ENCODE assay signal across 9 cellular contexts in genomic region chr6:125310994-125311649, GRCh38. TPM values are rescaled to one million over a fixed set of nuclear protein-coding genes. Genes with fewer than 3 reads are reported as not detected.
DNase-seq lines count a peak whose midpoint lies in the region; ATAC-seq and TF ChIP-seq lines count a peak whose summit lies in the region.
"Had no signal": no experiment of that assay in that cellular context is flagged by ENCODE, and none has a peak within 500 bp of the region (broad histone marks: within the 10 kb centered on the region; RNA-seq: fewer than 3 reads in every experiment).

No MANE protein-coding gene starts in this region.

- no peaks in the 10 kb centered on the region for H3K36me3 Mint-ChIP-seq in activated CD4-positive, alpha-beta T cell treated with anti-CD3 and anti-CD28 coated beads, Interleukin-2, amount 10 ng/mL, durations not matched to agents 24 days and 14 days (ENCODE audit: low read depth)
- H3K36me3 Mint-ChIP-seq in GM23338 (ENCODE audit: low read depth) = no peaks in the 10 kb centered on the region

- no peaks in the 10 kb centered on the region for H3K79me2 ChIP-seq in GM23338 (replicated peaks; ENCODE audit: insufficient read depth)
- no peaks in the 10 kb centered on the region for H3K79me2 ChIP-seq in OCI-LY1 (ENCODE audit: insufficient read depth, low read length)

- H3K4me1 ChIP-seq in GM23338 (ENCODE audit: insufficient read depth) = peaks cover 6% of the 10 kb centered on the region; the same call in 1 of the 2 replicates
- H3K4me1 ChIP-seq in OCI-LY1 (ENCODE audit: insufficient read depth, low read length, severe bottlenecking) = peaks cover 26% of the 10 kb centered on the region
- peaks cover 0 to 34% (median 8%) of the 10 kb centered on the region in 4 donors for H3K4me1 ChIP-seq in right lobe of liver
- H3K4me1 ChIP-seq in uterus = no peaks in the 10 kb centered on the region

- peak; percentile 74 for DNase-seq in activated CD4-positive, alpha-beta T cell treated with anti-CD3 and anti-CD28 coated beads, Interleukin-2, amount 10 ng/mL, durations not matched to agents 24 days and 14 days
- no peak for DNase-seq in activated CD4-positive, alpha-beta T cell treated with anti-CD3 and anti-CD28 coated beads, Interleukin-2, amount 50 U/mL, for 48 hours
- DNase-seq in GM23338 (ENCODE audit: low spot score) = peak; percentile 86
- DNase-seq in KBM-7 = peak; percentile 78
- DNase-seq in choroid plexus epithelial cell (ENCODE audit: low read depth) = peak; percentile 85
- no peak for DNase-seq in right lobe of liver
- DNase-seq in uterus = no peak

- no peaks in the 10 kb centered on the region for H3F3A ChIP-seq in GM23338 (replicated peaks; ENCODE audit: low read depth)
- no peaks in the 10 kb centered on the region for H3F3A ChIP-seq in OCI-LY1 (ENCODE audit: insufficient read depth, low read length)

- no peak overlapping the region for H3K9ac ChIP-seq in OCI-LY1 (ENCODE audit: low read length)

- TF ChIP-seq CTCF in GM23338 (conservative IDR thresholded peaks at IDR 0.05; ENCODE audit: low read depth in 2 of 2) = peak; percentile 83 to 92
- TF ChIP-seq CTCF in OCI-LY1 (IDR thresholded peaks at IDR 0.05; ENCODE audit: low read length) = peak; percentile 80
- peak; percentile 71 for TF ChIP-seq CTCF in choroid plexus epithelial cell (conservative IDR thresholded peaks at IDR 0.05; ENCODE audit: low read depth, low read length)
- peak; percentile 77 to 90 (median 84) for TF ChIP-seq CTCF in right lobe of liver (IDR thresholded peaks at IDR 0.05)
- TF ChIP-seq CTCF in uterus (IDR thresholded peaks at IDR 0.05) = peak; percentile 66 to 85 (median 76)

- no peak overlapping the region for H3K27ac Mint-ChIP-seq in activated CD4-positive, alpha-beta T cell treated with anti-CD3 and anti-CD28 coated beads, Interleukin-2, amount 10 ng/mL, durations not matched to agents 24 days and 14 days
- no peak overlapping the region for H3K27ac Mint-ChIP-seq in GM23338

- H3K27me3 Mint-ChIP-seq in activated CD4-positive, alpha-beta T cell treated with anti-CD3 and anti-CD28 coated beads, Interleukin-2, amount 10 ng/mL, durations not matched to agents 24 days and 14 days = peaks cover 26% of the 10 kb centered on the region
- H3K27me3 Mint-ChIP-seq in GM23338 (ENCODE audit: insufficient read depth, low read depth, poor library complexity) = no peaks in the 10 kb centered on the region

- in situ Hi-C loops in KBM-7 (cut with MboI; ENCODE audit: low pct_unique_long_range_greater_than_20kb, low sequenced_read_pairs) = loop anchor here (10.0 kb wide), 1 partner anchor 454 kb away; no protein-coding TSS in a partner anchor

- intact Hi-C loops in activated CD4-positive, alpha-beta T cell treated with anti-CD3 and anti-CD28 coated beads, Interleukin-2, amount 10 ng/mL, durations not matched to agents 24 days and 14 days (cut with micrococcal nuclease) = loop anchor here (1.0 to 10.0 kb wide), 4 partner anchors 442 to 1814 kb away; no protein-coding TSS in a partner anchor
- intact Hi-C loops in right lobe of liver (cut with DNase I) (loop anchor here (10.0 kb wide), 1 partner anchor 454 kb away; no protein-coding TSS in a partner anchor), uterus (cut with DNase I; ENCODE audit: low total_unique reads) (loop anchor here (5.0 kb wide), 1 partner anchor 456 kb away; no protein-coding TSS in a partner anchor)

- H4K20me1 ChIP-seq in GM23338 (replicated peaks; ENCODE audit: insufficient read depth) = no peaks in the 10 kb centered on the region
- no peaks in the 10 kb centered on the region for H4K20me1 ChIP-seq in OCI-LY1 (ENCODE audit: insufficient read depth, low read length)

- no peak overlapping the region for H3K4me3 Mint-ChIP-seq in activated CD4-positive, alpha-beta T cell treated with anti-CD3 and anti-CD28 coated beads, Interleukin-2, amount 10 ng/mL, durations not matched to agents 24 days and 14 days
- no peak overlapping the region for H3K4me3 Mint-ChIP-seq in GM23338

- 49% methylated on average over 7 of the region's 7 CpGs for WGBS in right lobe of liver (ENCODE audit: insufficient coverage, low coverage, low lambda C conversion rate, missing lambda C conversion rate)

- H3K36me3 ChIP-seq in GM23338 (ENCODE audit: insufficient read depth) = no peaks in the 10 kb centered on the region
- H3K36me3 ChIP-seq in OCI-LY1 (ENCODE audit: insufficient read depth, low read length) = no peaks in the 10 kb centered on the region
- no peaks in the 10 kb centered on the region for H3K36me3 ChIP-seq in right lobe of liver
- no peaks in the 10 kb centered on the region for H3K36me3 ChIP-seq in uterus

- ATAC-seq in GM23338 (peak; percentile 80), right lobe of liver (peak; percentile 78 to 88 (median 80))

- H3K4me1 Mint-ChIP-seq in activated CD4-positive, alpha-beta T cell treated with anti-CD3 and anti-CD28 coated beads, Interleukin-2, amount 10 ng/mL, durations not matched to agents 24 days and 14 days = peaks cover 5% of the 10 kb centered on the region
- H3K4me1 Mint-ChIP-seq in GM23338 = peaks cover 6% of the 10 kb centered on the region

- TF ChIP-seq POLR2A in right lobe of liver (IDR thresholded peaks at IDR 0.05) (no peak), uterus (IDR thresholded peaks at IDR 0.05) (no peak)

- H3K4me3 ChIP-seq in GM23338 (no peak overlapping the region), OCI-LY1 (ENCODE audit: low read depth, low read length, poor library complexity, severe bottlenecking) (no peak overlapping the region), choroid plexus epithelial cell (ENCODE audit: low read depth, low read length) (no peak overlapping the region), right lobe of liver (no peak overlapping the region), uterus (no peak overlapping the region)

- H2AFZ ChIP-seq in GM23338 (no peak overlapping the region), OCI-LY1 (ENCODE audit: low read length) (no peak overlapping the region)

- H3K9me3 Mint-ChIP-seq in activated CD4-positive, alpha-beta T cell treated with anti-CD3 and anti-CD28 coated beads, Interleukin-2, amount 10 ng/mL, durations not matched to agents 24 days and 14 days = no peaks in the 10 kb centered on the region
- H3K9me3 Mint-ChIP-seq in GM23338 = no peaks in the 10 kb centered on the region

- H3K27ac ChIP-seq in GM23338 (ENCODE audit: low read depth) (no peak overlapping the region), OCI-LY1 (ENCODE audit: low read depth, low read length, poor library complexity, severe bottlenecking) (no peak overlapping the region), right lobe of liver (peak overlapping the region in 1 of 3 donors; percentile 55), uterus (no peak overlapping the region)
- H3K27ac ChIP-seq: epithelial cell of prostate had no signal

- H3K9me2 ChIP-seq in GM23338 (ENCODE audit: insufficient read depth) = no peaks in the 10 kb centered on the region
- no peaks in the 10 kb centered on the region for H3K9me2 ChIP-seq in OCI-LY1 (ENCODE audit: low read depth, low read length)

- H3K4me2 ChIP-seq in GM23338 (no peak overlapping the region), OCI-LY1 (ENCODE audit: low read length) (no peak overlapping the region)

- H3K9me3 ChIP-seq in OCI-LY1 (ENCODE audit: low read length) (no peaks in the 10 kb centered on the region), right lobe of liver (no peaks in the 10 kb centered on the region), uterus (no peaks in the 10 kb centered on the region)

- H3K27me3 ChIP-seq in GM23338 (ENCODE audit: insufficient read depth) (no peaks in the 10 kb centered on the region), OCI-LY1 (ENCODE audit: insufficient read depth, low read length) (no peaks in the 10 kb centered on the region), right lobe of liver (no peaks in the 10 kb centered on the region), uterus (no peaks in the 10 kb centered on the region)

TF ChIP-seq in GM23338, 12 proteins besides CTCF, POLR2A, EP300 and RAD21 (continues in another document):
- TF ChIP-seq ZNF114 (CRISPR knock-in tag; IDR thresholded peaks at IDR 0.05) (no peak), JUNB (IDR thresholded peaks at IDR 0.05; ENCODE audit: unreplicated experiment) (no peak), CREB1 (CRISPR knock-in tag; IDR thresholded peaks at IDR 0.05; ENCODE audit: low read depth) (no peak), REST (IDR thresholded peaks at IDR 0.05; ENCODE audit: unreplicated experiment) (no peak), NANOG (IDR thresholded peaks at IDR 0.05; ENCODE audit: borderline replicate concordance) (no peak), EZH2 (IDR thresholded peaks at IDR 0.05; ENCODE audit: low read depth, unreplicated experiment) (no peak)

RNA-seq across cellular contexts. Expression of gene HDDC2, which starts 9.4 kb away (rescaled TPM):
- total RNA-seq in activated CD4-positive, alpha-beta T cell treated with anti-CD3 and anti-CD28 coated beads, Interleukin-2, amount 10 ng/mL, durations not matched to agents 24 days and 14 days = 89.6 and 92.4 TPM in 2 replicates
- total RNA-seq in GM23338 (2014; rRNA removed; shearing (Covaris generic)) = 69.4 and 69.5 TPM in 2 replicates
- polyA plus RNA-seq in GM23338 (2016; fragmentation: Nextera tagmentation; extraction: Ambion mirVana) = 123 and 131 TPM in 2 replicates
- 10 to 100 TPM in 3 of 6 experiments, 1 to 10 TPM in 3; 6.8 to 15.6 (median 9.5) TPM for total RNA-seq in right lobe of liver
- total RNA-seq in uterus = 10 to 100 TPM; 11.3 to 45.2 (median 36.0) TPM

Comparison
In these comparisons a context has a peak if more than half of its experiments do, and no peak if none do; other contexts are left out.
1. DNase-seq: peak in activated CD4-positive, alpha-beta T cell treated with anti-CD3 and anti-CD28 coated beads, Interleukin-2, amount 10 ng/mL, durations not matched to agents 24 days and 14 days (single experiment), GM23338 (single experiment), KBM-7 (single experiment) and choroid plexus epithelial cell (single experiment); none in activated CD4-positive, alpha-beta T cell treated with anti-CD3 and anti-CD28 coated beads, Interleukin-2, amount 50 U/mL, for 48 hours (0 of 2), right lobe of liver (0 of 3) and uterus (0 of 2).
2. Peak in every context shown above with its lines, with median percentiles within 50 percentile points of each other: CTCF ChIP-seq.